9 cellular contexts compared by ENCODE assay signal in genomic region chr20:23327617-23328333, GRCh38.
"Had no signal": no experiment of that assay in that cellular context is flagged by ENCODE, and none has a peak within 500 bp of the region (broad histone marks: within the 10 kb centered on the region; RNA-seq: fewer than 3 reads in every experiment).

No MANE protein-coding gene starts in this region.

- H3K27ac Mint-ChIP-seq: GM23338, H9, HFFc6 had no signal

- ATAC-seq: GM23338, K562 had no signal

- H3K9me3 Mint-ChIP-seq: HFFc6 had no signal

- H3K4me3 ChIP-seq: GM23338, K562 had no signal

- H2AFZ ChIP-seq: GM23338 had no signal

- H3K4me2 ChIP-seq: GM23338 had no signal

- H3K4me3 Mint-ChIP-seq: GM23338, H9, HFFc6 had no signal

- DNase-seq: H9, HCEC 1CT, HFFc6, KG1 had no signal

- FAIRE-seq: H1, H54, HTR-8/SVneo, K562 had no signal
